18 cellular contexts compared by ENCODE assay signal in the genomic region with DNA sequence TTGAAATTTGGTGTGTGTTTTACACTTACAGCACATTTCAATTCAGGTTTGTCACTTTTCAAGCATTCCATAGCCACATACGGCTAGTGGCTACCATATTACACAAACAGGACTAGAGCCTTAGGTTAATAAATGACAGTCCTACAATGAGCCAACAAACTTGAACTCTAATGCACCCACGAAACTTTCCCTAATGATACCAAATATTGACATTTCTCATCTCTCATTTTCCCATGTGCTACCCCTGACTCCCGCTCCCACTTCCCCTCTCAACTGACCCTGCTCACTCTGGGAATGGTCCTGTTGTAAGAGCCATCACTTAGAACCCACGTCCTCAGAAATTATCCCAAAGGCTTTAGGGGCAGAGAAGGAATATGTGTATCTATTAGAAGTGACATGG. TPM values are rescaled to one million over a fixed set of nuclear protein-coding genes. Genes with fewer than 3 reads are reported as not detected.
"Had no signal": no experiment of that assay in that cellular context is flagged by ENCODE, and none has a peak within 500 bp of the region (broad histone marks: within the 10 kb centered on the region; RNA-seq: fewer than 3 reads in every experiment).

No MANE protein-coding gene starts in this region.

- H3K4me1 Mint-ChIP-seq: endodermal cell had no signal

- ATAC-seq: left ventricle myocardium superior; natural killer cell; right cardiac atrium; stimulated activated naive CD8-positive, alpha-beta T cell treated with anti-CD3 and anti-CD28 coated beads, Interleukin-15, Interleukin-2, amounts not matched to agents 100 U/mL and 50 U/mL, for 24 hours had no signal

- H3K4me3 ChIP-seq: dorsolateral prefrontal cortex had no signal

- H3K27ac ChIP-seq: dorsolateral prefrontal cortex had no signal

- H3K27ac Mint-ChIP-seq: activated CD4-positive, alpha-beta T cell treated with anti-CD3 and anti-CD28 coated beads, Interleukin-2, amount 10 ng/mL, durations not matched to agents 7 days and 5 days; activated naive CD8-positive, alpha-beta T cell treated with anti-CD3 and anti-CD28 coated beads, Interleukin-2, amount 10 ng/mL, durations not matched to agents 7 days and 5 days; activated T-helper 1 cell treated with anti-CD3 and anti-CD28 coated beads, Interleukin-12 subunit alpha, Interleukin-12 subunit beta, Interleukin-2, Interleukin-4 antibody, amounts not matched to agents 30 ng/mL and 10 ng/mL and 1 ng/mL, durations not matched to agents 14 hours and 24 hours and 36 hours; endodermal cell; natural killer cell had no signal

- H3K27me3 ChIP-seq: dorsolateral prefrontal cortex had no signal

- DNase-seq: activated CD4-positive, alpha-beta T cell treated with anti-CD3 and anti-CD28 coated beads, Interleukin-2, amount 10 ng/mL, durations not matched to agents 7 days and 5 days; activated naive CD4-positive, alpha-beta T cell; activated naive CD8-positive, alpha-beta T cell treated with anti-CD3 and anti-CD28 coated beads, Interleukin-2, amount 10 ng/mL, durations not matched to agents 7 days and 5 days; dorsolateral prefrontal cortex; endodermal cell; left ventricle myocardium superior; mesenchymal stem cell; natural killer cell; nucleus accumbens; right cardiac atrium; small intestine; stimulated activated CD4-positive, alpha-beta T cell treated with anti-CD3 and anti-CD28 coated beads, Interleukin-4, amount 100 ng/mL, for 4 hours; stimulated activated CD8-positive, alpha-beta memory T cell treated with anti-CD3 and anti-CD28 coated beads, Interleukin-4, amount 100 ng/mL, for 48 hours; stimulated activated naive CD8-positive, alpha-beta T cell treated with anti-CD3 and anti-CD28 coated beads, Interleukin-15, Interleukin-2, amounts not matched to agents 100 U/mL and 50 U/mL, for 24 hours; trophoblast cell had no signal

- H3K9me3 Mint-ChIP-seq: endodermal cell had no signal

- H3K4me3 Mint-ChIP-seq: activated CD4-positive, alpha-beta T cell treated with anti-CD3 and anti-CD28 coated beads, Interleukin-2, amount 10 ng/mL, durations not matched to agents 7 days and 5 days; activated naive CD8-positive, alpha-beta T cell treated with anti-CD3 and anti-CD28 coated beads, Interleukin-2, amount 10 ng/mL, durations not matched to agents 7 days and 5 days; activated T-helper 1 cell treated with anti-CD3 and anti-CD28 coated beads, Interleukin-12 subunit alpha, Interleukin-12 subunit beta, Interleukin-2, Interleukin-4 antibody, amounts not matched to agents 30 ng/mL and 10 ng/mL and 1 ng/mL, durations not matched to agents 14 hours and 24 hours and 36 hours; endodermal cell; natural killer cell had no signal

RNA-seq across cellular contexts. Expression of gene TLR10, which starts 4.9 kb away (rescaled TPM):
- total RNA-seq: activated T-helper 1 cell treated with anti-CD3 and anti-CD28 coated beads, Interleukin-12 subunit alpha, Interleukin-12 subunit beta, Interleukin-2, Interleukin-4 antibody, amounts not matched to agents 30 ng/mL and 10 ng/mL and 1 ng/mL, durations not matched to agents 14 hours and 24 hours and 36 hours; bronchial epithelial cell; endodermal cell; epithelial cell of proximal tubule; left ventricle myocardium superior had no signal
- polyA plus RNA-seq: right cardiac atrium had no signal
